In the genomic region with DNA sequence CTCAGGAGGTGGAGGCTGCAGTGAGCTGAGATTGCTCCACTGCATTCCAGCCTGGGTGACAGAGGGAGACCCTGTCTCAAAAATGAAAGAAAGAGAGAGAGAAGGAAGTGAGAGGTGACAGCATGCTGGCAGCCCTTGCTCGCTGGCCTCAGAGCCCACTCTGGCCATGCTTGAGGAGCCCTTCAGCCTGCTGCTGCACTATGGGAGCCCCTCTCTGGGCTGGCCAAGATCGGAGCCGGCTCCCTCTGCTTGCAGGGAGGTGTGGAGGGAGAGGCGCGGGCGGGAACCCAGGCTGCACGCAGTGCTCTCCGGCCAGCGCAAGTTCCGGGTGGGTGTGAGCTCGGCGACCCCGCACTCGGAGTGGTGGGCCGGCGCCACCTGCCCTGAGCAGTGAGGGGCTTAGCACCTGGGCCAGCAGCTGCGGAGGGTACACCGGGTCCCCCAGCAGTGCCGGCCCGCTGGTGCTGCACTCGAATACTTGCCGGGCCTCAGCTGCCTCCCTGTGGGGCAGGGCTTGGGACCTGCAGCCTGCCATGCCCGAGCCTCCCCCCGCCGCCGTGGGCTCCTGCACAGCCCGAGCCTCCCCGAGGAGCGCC, we compare ENCODE assay signal across 22 cellular contexts. TPM values are rescaled to one million over a fixed set of nuclear protein-coding genes. Genes with fewer than 3 reads are reported as not detected.
"Had no signal": no experiment of that assay in that cellular context is flagged by ENCODE, and none has a peak within 500 bp of the region (broad histone marks: within the 10 kb centered on the region; RNA-seq: fewer than 3 reads in every experiment).

No MANE protein-coding gene starts in this region.

RNA-seq across cellular contexts. Expression of a gene that starts 8.6 kb away (rescaled TPM):
- total RNA-seq: kidney epithelial cell, lung microvascular endothelial cell, osteocyte, renal cortical epithelial cell, skeletal muscle tissue, temporal lobe had no signal

RNA-seq across cellular contexts. Expression of a gene that starts 32.3 kb away (rescaled TPM):
- total RNA-seq: cerebellum; endodermal cell; gastrocnemius medialis; glomerular endothelial cell; kidney epithelial cell; left cardiac atrium; left lung; lung microvascular endothelial cell; mesothelial cell of epicardium; mucosa of descending colon; naive thymus-derived CD4-positive, alpha-beta T cell; osteocyte; renal cortical epithelial cell; right cardiac atrium; skeletal muscle tissue; stomach; subcutaneous adipose tissue; thyroid gland had no signal
- polyA plus RNA-seq: naive thymus-derived CD4-positive, alpha-beta T cell had no signal

RNA-seq across cellular contexts. Expression of a gene that starts 48.0 kb away (rescaled TPM):
- total RNA-seq: cerebellum; gastrocnemius medialis; glomerular endothelial cell; kidney epithelial cell; left cardiac atrium; lung microvascular endothelial cell; mesothelial cell of epicardium; mucosa of descending colon; naive thymus-derived CD4-positive, alpha-beta T cell; osteocyte; prostate gland; renal cortical epithelial cell; sigmoid colon; subcutaneous adipose tissue; thyroid gland; upper lobe of left lung had no signal
- polyA plus RNA-seq: naive thymus-derived CD4-positive, alpha-beta T cell; right cardiac atrium; sigmoid colon had no signal
